17 cellular contexts compared by ENCODE assay signal in the genomic region with DNA sequence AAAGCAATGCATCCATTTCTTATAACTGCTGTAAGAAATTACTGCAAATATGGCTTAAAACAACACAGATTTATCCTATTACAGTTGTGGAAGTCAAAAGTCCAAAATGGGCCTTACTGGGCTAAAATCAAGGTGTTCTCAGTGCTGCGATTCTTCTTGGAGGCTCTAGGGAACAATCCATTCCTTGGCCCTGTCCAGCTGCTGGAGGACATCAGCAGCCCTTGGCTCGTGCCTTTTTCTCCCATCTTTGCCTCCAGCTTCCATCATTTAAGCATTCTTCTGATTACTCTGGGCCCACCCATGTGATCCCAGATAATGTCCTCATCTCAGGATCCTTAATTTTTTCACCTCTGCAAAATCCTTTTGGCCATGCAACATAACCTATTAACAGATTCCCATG.
A peak's percentile ranks its signal among the peaks of the same experiment; 100 is the strongest.
DNase-seq lines count a peak whose midpoint lies in the region; ATAC-seq and TF ChIP-seq lines count a peak whose summit lies in the region.
"Had no signal": no experiment of that assay in that cellular context is flagged by ENCODE, and none has a peak within 500 bp of the region (broad histone marks: within the 10 kb centered on the region; RNA-seq: fewer than 3 reads in every experiment).

No MANE protein-coding gene starts in this region.

- H3K56ac ChIP-seq in mesendoderm (ENCODE audit: low read length) = no peak overlapping the region

- TF ChIP-seq EP300 in suprapubic skin (IDR thresholded peaks at IDR 0.05) = no peak

- no peak overlapping the region for H2AK5ac ChIP-seq in mesendoderm (ENCODE audit: low read length)

- POLR2A ChIA-PET in HEK293 (lab: Yijun Ruan, JAX) = no interaction called here

- H3K18ac ChIP-seq in mesendoderm (ENCODE audit: low read length) = no peak overlapping the region

- no peaks in the 10 kb centered on the region for H3K9me3 Mint-ChIP-seq in activated naive CD8-positive, alpha-beta T cell treated with anti-CD3 and anti-CD28 coated beads for 36 hours
- H3K9me3 Mint-ChIP-seq in activated naive CD8-positive, alpha-beta T cell treated with anti-CD3 and anti-CD28 coated beads, Interleukin-2, amount 50 U/mL, for 24 hours = no peaks in the 10 kb centered on the region
- no peaks in the 10 kb centered on the region for H3K9me3 Mint-ChIP-seq in effector memory CD8-positive, alpha-beta T cell
- H3K9me3 Mint-ChIP-seq: CD8-positive, alpha-beta T cell had no signal

- no peaks in the 10 kb centered on the region for H3K36me3 Mint-ChIP-seq in activated naive CD8-positive, alpha-beta T cell treated with anti-CD3 and anti-CD28 coated beads for 36 hours
- H3K36me3 Mint-ChIP-seq in activated naive CD8-positive, alpha-beta T cell treated with anti-CD3 and anti-CD28 coated beads, Interleukin-2, amount 50 U/mL, for 24 hours (ENCODE audit: low read depth) = no peaks in the 10 kb centered on the region
- H3K36me3 Mint-ChIP-seq in effector memory CD8-positive, alpha-beta T cell (ENCODE audit: insufficient read depth) = no peaks in the 10 kb centered on the region
- H3K36me3 Mint-ChIP-seq: CD8-positive, alpha-beta T cell had no signal

- H3K9me3 ChIP-seq in HEK293 (ENCODE audit: control insufficient read depth, insufficient read depth, low read depth, low read length) (no peaks in the 10 kb centered on the region), suprapubic skin (no peaks in the 10 kb centered on the region)
- H3K9me3 ChIP-seq: HAP-1 had no signal

- no peak overlapping the region for H2BK120ac ChIP-seq in mesendoderm (ENCODE audit: low read depth, low read length)

- TF ChIP-seq CTCF in HEK293 (tag by site-specific recombination; IDR thresholded peaks at IDR 0.05) = no peak
- no peak for TF ChIP-seq CTCF in suprapubic skin (IDR thresholded peaks at IDR 0.05)

- H3K27ac ChIP-seq in HEK293 (ENCODE audit: extremely low read depth, low read depth, low read length) (no peak overlapping the region), mesendoderm (ENCODE audit: low read depth, low read length) (no peak overlapping the region), suprapubic skin (no peak overlapping the region)
- H3K27ac ChIP-seq: BLaER1 treated with 17β-estradiol and CSF1 and Interleukin-3, amounts not matched to agents 10 nM and 100 nM; HL-60 had no signal

- H3K4ac ChIP-seq in mesendoderm (ENCODE audit: low read depth, low read length) = no peak overlapping the region

- no peak overlapping the region for H3K27ac Mint-ChIP-seq in activated naive CD8-positive, alpha-beta T cell treated with anti-CD3 and anti-CD28 coated beads for 36 hours
- H3K27ac Mint-ChIP-seq in activated naive CD8-positive, alpha-beta T cell treated with anti-CD3 and anti-CD28 coated beads, Interleukin-2, amount 50 U/mL, for 24 hours = no peak overlapping the region
- H3K27ac Mint-ChIP-seq in effector memory CD8-positive, alpha-beta T cell = no peak overlapping the region
- H3K27ac Mint-ChIP-seq: B cell; CD8-positive, alpha-beta T cell had no signal

- no peak overlapping the region for H3K4me2 ChIP-seq in mesendoderm (ENCODE audit: low read length)

- H3K4me1 Mint-ChIP-seq in activated naive CD8-positive, alpha-beta T cell treated with anti-CD3 and anti-CD28 coated beads for 36 hours = no peaks in the 10 kb centered on the region
- H3K4me1 Mint-ChIP-seq in activated naive CD8-positive, alpha-beta T cell treated with anti-CD3 and anti-CD28 coated beads, Interleukin-2, amount 50 U/mL, for 24 hours = no peaks in the 10 kb centered on the region
- H3K4me1 Mint-ChIP-seq in effector memory CD8-positive, alpha-beta T cell (ENCODE audit: low read depth in 2 of 2) = no peaks in the 10 kb centered on the region
- H3K4me1 Mint-ChIP-seq: B cell had no signal

- H3K27me3 Mint-ChIP-seq in activated naive CD8-positive, alpha-beta T cell treated with anti-CD3 and anti-CD28 coated beads for 36 hours = no peaks in the 10 kb centered on the region
- peaks cover 5% of the 10 kb centered on the region for H3K27me3 Mint-ChIP-seq in activated naive CD8-positive, alpha-beta T cell treated with anti-CD3 and anti-CD28 coated beads, Interleukin-2, amount 50 U/mL, for 24 hours
- H3K27me3 Mint-ChIP-seq in effector memory CD8-positive, alpha-beta T cell = no peaks in the 10 kb centered on the region
- H3K27me3 Mint-ChIP-seq: B cell had no signal

- H3K79me2 ChIP-seq in mesendoderm (ENCODE audit: control insufficient read depth, insufficient read depth, low read length) = no peaks in the 10 kb centered on the region

- ATAC-seq in activated naive CD8-positive, alpha-beta T cell treated with anti-CD3 and anti-CD28 coated beads, Interleukin-2, amount 50 U/mL, for 24 hours = no peak
- ATAC-seq in effector memory CD8-positive, alpha-beta T cell (replicated peaks) = no peak
- ATAC-seq: CD8-positive, alpha-beta T cell had no signal

- H2BK5ac ChIP-seq in mesendoderm (ENCODE audit: low read length) = no peak overlapping the region

- CTCF ChIA-PET in HEK293 (lab: Yijun Ruan, JAX) = interaction anchor here (0.6 kb wide), 1 partner anchor 1156 kb away, joined by 4 read pairs; no protein-coding TSS in a partner anchor

- no peak overlapping the region for H3K23ac ChIP-seq in mesendoderm (ENCODE audit: low read length)

- peak overlapping the region; percentile 23 for H3K4me3 Mint-ChIP-seq in activated naive CD8-positive, alpha-beta T cell treated with anti-CD3 and anti-CD28 coated beads for 36 hours
- no peak overlapping the region for H3K4me3 Mint-ChIP-seq in activated naive CD8-positive, alpha-beta T cell treated with anti-CD3 and anti-CD28 coated beads, Interleukin-2, amount 50 U/mL, for 24 hours
- H3K4me3 Mint-ChIP-seq in effector memory CD8-positive, alpha-beta T cell = no peak overlapping the region
- H3K4me3 Mint-ChIP-seq: B cell; CD8-positive, alpha-beta T cell had no signal

- H3K4me3 ChIP-seq in HEK293 (ENCODE audit: low read depth, low read length) (no peak overlapping the region), mesendoderm (ENCODE audit: low read length) (no peak overlapping the region), suprapubic skin (no peak overlapping the region)
- H3K4me3 ChIP-seq: BLaER1 treated with 17β-estradiol and CSF1 and Interleukin-3, amounts not matched to agents 10 nM and 100 nM; HAP-1 had no signal

- no peak for TF ChIP-seq POLR2A in suprapubic skin (IDR thresholded peaks at IDR 0.05)

- H3K79me1 ChIP-seq in mesendoderm (ENCODE audit: low read length) = no peaks in the 10 kb centered on the region

- no peak overlapping the region for H3K9ac ChIP-seq in mesendoderm (ENCODE audit: low read length)
- H3K9ac ChIP-seq: BLaER1 treated with 17β-estradiol and CSF1 and Interleukin-3, amounts not matched to agents 10 nM and 100 nM had no signal

- no peaks in the 10 kb centered on the region for H3K4me1 ChIP-seq in HEK293 (ENCODE audit: control insufficient read depth, insufficient read depth, low read length)
- H3K4me1 ChIP-seq in mesendoderm (ENCODE audit: control insufficient read depth, low read depth, low read length) = no peaks in the 10 kb centered on the region
- no peaks in the 10 kb centered on the region for H3K4me1 ChIP-seq in suprapubic skin
- H3K4me1 ChIP-seq: HAP-1 had no signal

- H2BK15ac ChIP-seq in mesendoderm (replicated peaks; ENCODE audit: low read depth) = no peak overlapping the region

- WGBS in mesendoderm (ENCODE audit: extremely low coverage, insufficient coverage, low lambda C conversion rate) = no CpG with 5 or more reads among the region's 2 CpGs
- WGBS in suprapubic skin = 70% methylated on average over 2 of the region's 2 CpGs

- no peak overlapping the region for H4K8ac ChIP-seq in mesendoderm (ENCODE audit: low read depth, low read length)

- no peak for DNase-seq in activated naive CD8-positive, alpha-beta T cell treated with anti-CD3 and anti-CD28 coated beads for 36 hours
- no peak for DNase-seq in activated naive CD8-positive, alpha-beta T cell treated with anti-CD3 and anti-CD28 coated beads, Interleukin-2, amount 50 U/mL, for 24 hours
- DNase-seq in iPS-NIHi11 (ENCODE audit: low spot score) = peak; percentile 15
- DNase-seq in mesendoderm = peak; percentile 11
- no peak for DNase-seq in suprapubic skin (ENCODE audit: low spot score in 2 of 2)
- no peak for DNase-seq in activated CD4-positive, alpha-beta T cell treated with anti-CD3 and anti-CD28 coated beads, Interleukin-2, amount 50 U/mL, for 1 hour
- DNase-seq in effector memory CD8-positive, alpha-beta T cell = no peak
- DNase-seq: 8988T; CD8-positive, alpha-beta T cell; DMS 273 treated with DMSO at 0.1 percent for 48 hours; IMR-90; KBM-7 had no signal

- no peaks in the 10 kb centered on the region for H3K36me3 ChIP-seq in HEK293 (ENCODE audit: control insufficient read depth in 2 of 2, insufficient read depth in 1 of 2, low read length in 2 of 2)
- no peaks in the 10 kb centered on the region for H3K36me3 ChIP-seq in mesendoderm (ENCODE audit: control insufficient read depth, insufficient read depth, low read length)
- H3K36me3 ChIP-seq in suprapubic skin = no peaks in the 10 kb centered on the region
- H3K36me3 ChIP-seq: BLaER1 treated with 17β-estradiol and CSF1 and Interleukin-3, amounts not matched to agents 10 nM and 100 nM; HAP-1 had no signal

- H3K27me3 ChIP-seq in mesendoderm (ENCODE audit: insufficient read depth, low read length, poor library complexity) = no peaks in the 10 kb centered on the region
- no peaks in the 10 kb centered on the region for H3K27me3 ChIP-seq in suprapubic skin
- H3K27me3 ChIP-seq: BLaER1 treated with 17β-estradiol and CSF1 and Interleukin-3, amounts not matched to agents 10 nM and 100 nM had no signal

- no peak overlapping the region for H4K5ac ChIP-seq in mesendoderm (ENCODE audit: low read length)

TF ChIP-seq in HEK293, 187 proteins besides CTCF, POLR2A, EP300 and RAD21 (continues in another document):
- TF ChIP-seq, protein P1, sequence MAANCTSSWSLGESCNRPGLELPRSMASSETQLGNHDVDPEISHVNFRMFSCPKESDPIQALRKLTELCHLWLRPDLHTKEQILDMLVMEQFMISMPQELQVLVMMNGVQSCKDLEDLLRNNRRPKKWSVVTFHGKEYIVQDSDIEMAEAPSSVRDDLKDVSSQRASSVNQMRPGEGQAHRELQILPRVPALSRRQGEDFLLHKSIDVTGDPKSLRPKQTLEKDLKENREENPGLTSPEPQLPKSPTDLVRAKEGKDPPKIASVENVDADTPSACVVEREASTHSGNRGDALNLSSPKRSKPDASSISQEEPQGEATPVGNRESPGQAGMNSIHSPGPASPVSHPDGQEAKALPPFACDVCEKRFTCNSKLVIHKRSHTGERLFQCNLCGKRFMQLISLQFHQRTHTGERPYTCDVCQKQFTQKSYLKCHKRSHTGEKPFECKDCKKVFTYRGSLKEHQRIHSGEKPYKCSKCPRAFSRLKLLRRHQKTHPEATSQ (tag by site-specific recombination; IDR thresholded peaks at IDR 0.05) = no peak

Comparison
In these comparisons a context has a peak if more than half of its experiments do, and no peak if none do; other contexts are left out.
1. DNase-seq: peak in iPS-NIHi11 (single experiment) and mesendoderm (single experiment); none in activated naive CD8-positive, alpha-beta T cell treated with anti-CD3 and anti-CD28 coated beads for 36 hours (single experiment), activated naive CD8-positive, alpha-beta T cell treated with anti-CD3 and anti-CD28 coated beads, Interleukin-2, amount 50 U/mL, for 24 hours (single experiment), suprapubic skin (0 of 2), activated CD4-positive, alpha-beta T cell treated with anti-CD3 and anti-CD28 coated beads, Interleukin-2, amount 50 U/mL, for 1 hour (single experiment) and effector memory CD8-positive, alpha-beta T cell (0 of 3).